8 cellular contexts compared by ENCODE assay signal in the genomic region with DNA sequence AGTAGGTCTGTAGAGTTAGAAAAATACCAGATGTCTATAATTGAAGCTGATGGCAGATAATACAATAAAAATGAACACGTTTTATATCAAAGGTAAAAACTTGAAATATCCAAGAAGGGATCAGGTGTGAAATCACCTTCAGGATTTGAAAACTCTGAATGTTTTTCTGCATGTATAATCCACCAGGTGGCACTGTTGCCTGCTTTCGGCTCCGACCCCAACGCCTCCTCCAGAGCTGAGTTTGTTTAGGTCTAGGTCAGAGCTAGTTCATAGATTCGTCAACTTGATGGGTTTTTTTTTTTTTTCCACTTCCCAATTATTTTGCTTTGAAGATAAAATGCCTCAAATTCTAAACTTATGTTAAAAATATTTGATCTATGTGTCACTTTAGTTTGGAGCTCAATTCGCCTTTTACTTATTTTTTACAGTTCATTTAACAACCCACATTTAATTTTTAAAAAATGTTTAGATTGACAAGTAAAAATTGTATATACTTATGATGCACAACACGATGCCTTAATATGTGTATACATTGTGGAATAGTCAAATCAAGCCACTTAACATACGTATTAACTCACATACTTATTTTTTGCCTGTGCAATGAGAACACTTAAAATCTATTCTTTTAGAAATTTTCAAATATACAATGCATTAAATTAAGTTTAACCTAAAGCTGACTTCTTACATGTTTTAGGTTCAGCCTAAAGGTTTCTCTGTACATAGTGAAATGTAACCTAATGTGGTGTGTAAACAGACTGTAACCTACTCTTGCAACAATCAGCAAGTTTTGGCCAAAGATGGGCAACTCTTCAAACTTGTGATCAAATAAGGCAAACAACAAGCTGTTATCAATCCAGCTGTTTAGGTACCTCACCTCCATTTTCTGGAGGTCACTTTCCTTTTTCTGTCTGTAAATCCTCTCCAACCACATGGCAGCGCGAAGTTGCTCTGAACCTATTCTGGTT. TPM values are rescaled to one million over a fixed set of nuclear protein-coding genes. Genes with fewer than 3 reads are reported as not detected.
DNase-seq lines count a peak whose midpoint lies in the region; ATAC-seq lines count a peak whose summit lies in the region.

No MANE protein-coding gene starts in this region.

- H3K4me1 Mint-ChIP-seq in naive B cell: peaks cover 0 to 2% (median 0%) of the 10 kb centered on the region in 3 donors
- no peaks in the 10 kb centered on the region for H3K4me1 Mint-ChIP-seq in stimulated activated effector memory CD8-positive, alpha-beta T cell treated with anti-CD3 and anti-CD28 coated beads, Interleukin-12 subunit alpha, Interleukin-12 subunit beta, amount 100 ng/mL, for 72 hours

- no peak overlapping the region for H3K27ac Mint-ChIP-seq in naive B cell
- no peak overlapping the region for H3K27ac Mint-ChIP-seq in stimulated activated effector memory CD8-positive, alpha-beta T cell treated with anti-CD3 and anti-CD28 coated beads, Interleukin-12 subunit alpha, Interleukin-12 subunit beta, amount 100 ng/mL, for 72 hours

- H3K9me3 Mint-ChIP-seq in naive B cell: peaks cover 11 to 22% (median 14%) of the 10 kb centered on the region in 7 donors
- H3K9me3 Mint-ChIP-seq in stimulated activated effector memory CD8-positive, alpha-beta T cell treated with anti-CD3 and anti-CD28 coated beads, Interleukin-12 subunit alpha, Interleukin-12 subunit beta, amount 100 ng/mL, for 72 hours: peaks cover 6% of the 10 kb centered on the region

- H3K27me3 Mint-ChIP-seq in naive B cell: peaks cover 20 to 37% (median 35%) of the 10 kb centered on the region in 3 donors

- no peak overlapping the region for H3K4me3 Mint-ChIP-seq in naive B cell
- H3K4me3 Mint-ChIP-seq in stimulated activated effector memory CD8-positive, alpha-beta T cell treated with anti-CD3 and anti-CD28 coated beads, Interleukin-12 subunit alpha, Interleukin-12 subunit beta, amount 100 ng/mL, for 72 hours: no peak overlapping the region

- ATAC-seq in HG02885 (IDR thresholded peaks at IDR 0.05; ENCODE audit: poor library complexity, unreplicated experiment): peak; percentile 78
- ATAC-seq in naive B cell (ENCODE audit: low read depth in 2 of 2): peak in 1 of 2 donors; percentile 37
- peak; percentile 50 for ATAC-seq in stimulated activated effector memory CD8-positive, alpha-beta T cell treated with anti-CD3 and anti-CD28 coated beads, Interleukin-12 subunit alpha, Interleukin-12 subunit beta, amount 100 ng/mL, for 72 hours

- peak; percentile 40 for DNase-seq in ELF-1 (ENCODE audit: low read depth, low spot score)
- DNase-seq in NOMO-1 treated with dmso at 0.1 percent for 144 hours (lab: John Stamatoyannopoulos, UW; ENCODE audit: unreplicated experiment): peak; percentile 51
- DNase-seq in activated CD8-positive, alpha-beta memory T cell treated with anti-CD3 and anti-CD28 coated beads, Interleukin-2, amount 50 U/mL, for 48 hours: peak; percentile 70
- DNase-seq in epidermal melanocyte (ENCODE audit: insufficient read length, low spot score): peak; percentile 66
- peak; percentile 33 for DNase-seq in naive B cell
- peak; percentile 23 to 68 for DNase-seq in stimulated activated effector memory CD8-positive, alpha-beta T cell treated with anti-CD3 and anti-CD28 coated beads, Interleukin-12 subunit alpha, Interleukin-12 subunit beta, amount 100 ng/mL, for 72 hours (ENCODE audit: low spot score in 2 of 2)
- no peak for DNase-seq in NCI-H2107 treated with DMSO at 0.1 percent for 48 hours (lab: John Stamatoyannopoulos, UW; ENCODE audit: unreplicated experiment)

- peaks cover under 1 to 16% of the 10 kb centered on the region in 2 donors for H3K36me3 Mint-ChIP-seq in naive B cell
- H3K36me3 Mint-ChIP-seq in stimulated activated effector memory CD8-positive, alpha-beta T cell treated with anti-CD3 and anti-CD28 coated beads, Interleukin-12 subunit alpha, Interleukin-12 subunit beta, amount 100 ng/mL, for 72 hours: no peaks in the 10 kb centered on the region

RNA-seq across cellular contexts. Expression of a gene that starts 39.4 kb away (rescaled TPM):
- polyA plus RNA-seq in naive B cell (ENCODE audit: low read depth in 6 of 6): 1 to 10 TPM; 4.3 to 7.9 (median 5.0) TPM
